Comparison of ENCODE assay signal across 1 cellular context in genomic region chr17:40067710-40068109, GRCh38.
TF ChIP-seq lines count a peak whose summit lies in the region.

No MANE protein-coding gene starts in this region.

TF ChIP-seq in IMR-90, 13 proteins besides CTCF, POLR2A, EP300 and RAD21:
- TF ChIP-seq RCOR1 (IDR thresholded peaks at IDR 0.05; ENCODE audit: insufficient replicate concordance, low read length): no peak
- no peak for TF ChIP-seq CHD1 (IDR thresholded peaks at IDR 0.05; ENCODE audit: low read depth, low read length)
- TF ChIP-seq MXI1 (IDR thresholded peaks at IDR 0.05; ENCODE audit: borderline replicate concordance, low read depth, low read length): no peak
- no peak for TF ChIP-seq BHLHE40 (IDR thresholded peaks at IDR 0.05; ENCODE audit: low read depth, low read length)
- no peak for TF ChIP-seq USF2 (IDR thresholded peaks at IDR 0.05; ENCODE audit: low read depth, low read length)
- TF ChIP-seq FOS (IDR thresholded peaks at IDR 0.05; ENCODE audit: low read depth, low read length): no peak
- no peak for TF ChIP-seq SMC3 (IDR thresholded peaks at IDR 0.05; ENCODE audit: low read depth, low read length)
- TF ChIP-seq ELK1 (IDR thresholded peaks at IDR 0.05; ENCODE audit: borderline replicate concordance, low read depth, low read length): no peak
- TF ChIP-seq RFX5 (IDR thresholded peaks at IDR 0.05; ENCODE audit: low read depth, low read length): no peak
- TF ChIP-seq MAZ (IDR thresholded peaks at IDR 0.05; ENCODE audit: borderline replicate concordance, low read depth, low read length): no peak
- TF ChIP-seq MAFK (IDR thresholded peaks at IDR 0.05; ENCODE audit: low read depth, low read length): no peak
- no peak for TF ChIP-seq NFE2L2 (IDR thresholded peaks at IDR 0.05; ENCODE audit: low read depth, low read length)
- TF ChIP-seq CEBPB (IDR thresholded peaks at IDR 0.05; ENCODE audit: low read depth, low read length): no peak
